In the genomic region with DNA sequence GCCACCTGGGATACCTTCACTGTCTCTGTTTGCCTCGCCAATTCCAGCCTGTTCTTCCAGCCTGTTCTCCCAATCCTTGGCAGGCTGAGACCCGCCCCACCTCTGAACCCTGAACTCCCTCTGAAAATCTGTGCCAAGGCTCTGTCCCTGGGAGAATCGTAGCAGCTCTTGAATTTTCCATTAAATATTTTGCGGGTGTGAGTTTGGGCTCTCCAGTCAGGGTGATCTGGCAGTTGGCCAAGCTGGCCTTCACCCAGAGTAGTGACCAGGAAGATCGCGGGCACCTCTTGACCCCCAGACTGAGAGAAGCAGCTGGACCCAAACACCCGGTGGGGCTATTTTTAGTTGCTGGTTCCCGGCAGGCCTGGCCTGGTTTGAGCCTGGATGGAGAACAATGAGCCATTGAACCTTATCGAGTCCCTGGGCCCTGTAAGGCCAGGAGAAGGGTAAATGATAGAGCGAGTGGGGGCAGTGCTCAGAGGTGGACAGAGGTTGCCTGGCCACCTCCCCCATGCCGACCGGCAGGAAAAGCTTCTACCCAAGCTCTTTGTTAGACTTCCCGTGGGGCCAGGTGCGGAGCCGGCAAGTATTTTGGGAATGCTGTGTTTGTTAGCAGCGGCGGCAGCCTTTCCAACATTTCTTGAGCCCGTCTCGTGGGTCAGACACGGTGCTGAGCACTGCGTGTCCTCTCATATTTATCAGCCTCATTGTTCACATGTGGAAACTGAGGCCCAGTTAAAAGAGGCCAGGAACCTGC, we compare ENCODE assay signal across 10 cellular contexts.
A peak's percentile ranks its signal among the peaks of the same experiment; 100 is the strongest.
DNase-seq lines count a peak whose midpoint lies in the region; ATAC-seq, FAIRE-seq and TF ChIP-seq lines count a peak whose summit lies in the region.
"Had no signal": no experiment of that assay in that cellular context is flagged by ENCODE, and none has a peak within 500 bp of the region (broad histone marks: within the 10 kb centered on the region; RNA-seq: fewer than 3 reads in every experiment).

No MANE protein-coding gene starts in this region.

- no peaks in the 10 kb centered on the region for H4K20me1 ChIP-seq in IMR-90 (ENCODE audit: insufficient read depth, low read length)

- BruUV-seq in IMR-90 (replicated peaks; lab: Mats Ljungman, UMichigan): no TSS peak

- H3K27me3 ChIP-seq in IMR-90 (ENCODE audit: control insufficient read depth, insufficient read depth, low read length): no peaks in the 10 kb centered on the region
- H3K27me3 ChIP-seq in duodenal mucosa (ENCODE audit: control insufficient read depth in 1 of 2, insufficient read depth in 2 of 2, low read length in 2 of 2): no peaks in the 10 kb centered on the region
- no peaks in the 10 kb centered on the region for H3K27me3 ChIP-seq in sigmoid colon

- TF ChIP-seq CTCF in IMR-90 (conservative IDR thresholded peaks at IDR 0.05; ENCODE audit: low read depth, low read length) (no peak), sigmoid colon (IDR thresholded peaks at IDR 0.05) (no peak)

- no peak for TF ChIP-seq RAD21 in IMR-90 (IDR thresholded peaks at IDR 0.05; ENCODE audit: low read length)

- peak overlapping the region; percentile 57 to 61; a peak in 2 of 4 replicates for H4K8ac ChIP-seq in IMR-90 (ENCODE audit: low read depth in 2 of 2, low read length in 2 of 2)

- in situ Hi-C loops in IMR-90 (cut with MboI; ENCODE audit: low sequenced_read_pairs): no loop called here

- no peak overlapping the region for H3K23ac ChIP-seq in IMR-90 (ENCODE audit: low read depth, low read length)

- peak overlapping the region; percentile 1; the same call in 1 of the 2 replicates for H3K18ac ChIP-seq in IMR-90 (ENCODE audit: low read depth, low read length)

- no peaks in the 10 kb centered on the region for H3K9me3 ChIP-seq in IMR-90 (ENCODE audit: control insufficient read depth, insufficient read depth, low read length)
- no peaks in the 10 kb centered on the region for H3K9me3 ChIP-seq in duodenal mucosa (ENCODE audit: control insufficient read depth in 1 of 2, low read length in 2 of 2)
- no peaks in the 10 kb centered on the region for H3K9me3 ChIP-seq in sigmoid colon

- WGBS in IMR-90 (ENCODE audit: extremely low coverage in 2 of 2, insufficient read length in 1 of 2), 2 experiments: 13% methylated on average over 5 of the region's 21 CpGs; no CpG with 5 or more reads in 1 of the 2 experiments
- 63 to 78% methylated on average over 21 of the region's 21 CpGs for WGBS in sigmoid colon, 2 donors

- H4K5ac ChIP-seq in IMR-90 (ENCODE audit: low read depth, low read length): no peak overlapping the region; the same call in 1 of the 2 replicates

- no peak overlapping the region for H3K27ac ChIP-seq in IMR-90 (ENCODE audit: insufficient read depth, low read length)
- H3K27ac ChIP-seq in duodenal mucosa (ENCODE audit: low read depth, low read length): peak overlapping the region; percentile 37
- H3K27ac ChIP-seq in sigmoid colon: peak overlapping the region; percentile 31 to 58 (median 48)

- H2BK20ac ChIP-seq in IMR-90 (ENCODE audit: low read depth, low read length): peak overlapping the region; percentile 21; the same call in 1 of the 2 replicates

- H3K4me1 ChIP-seq in IMR-90 (ENCODE audit: control insufficient read depth, insufficient read depth, low read length) (peaks cover 10% of the 10 kb centered on the region), duodenal mucosa (ENCODE audit: control insufficient read depth in 1 of 2, insufficient read depth in 2 of 2, low read length in 2 of 2) (peaks cover 5 to 8% of the 10 kb centered on the region in 2 donors), sigmoid colon (peaks cover 0 to 20% (median 13%) of the 10 kb centered on the region in 4 donors)

- no peak for TF ChIP-seq POLR2A in IMR-90 (IDR thresholded peaks at IDR 0.05; ENCODE audit: low read depth, low read length)
- no peak for TF ChIP-seq POLR2A in sigmoid colon (IDR thresholded peaks at IDR 0.05)

- FAIRE-seq in RCC 7860 (lab: Jason Lieb, UNC): no peak

- intact Hi-C loops in IMR-90 (cut with micrococcal nuclease) (no loop called here), sigmoid colon (cut with DNase I) (no loop called here)

- peak; percentile 60 for DNase-seq in IMR-90
- DNase-seq in left lobe of liver (ENCODE audit: low spot score): peak; percentile 97
- DNase-seq in sigmoid colon: peak; percentile 85
- DNase-seq in NK-92 treated with Interleukin-12 subunit alpha and Interleukin-12 subunit beta, amount 100 ng/mL, for 24 hours (lab: John Stamatoyannopoulos, UW): no peak
- DNase-seq in NCI-H1417 treated with DMSO at 0.1 percent for 48 hours (lab: John Stamatoyannopoulos, UW): no peak
- no peak for DNase-seq in RCC 7860 (ENCODE audit: low spot score)
- DNase-seq in GM19240 (ENCODE audit: insufficient read length, low spot score): no peak
- DNase-seq: immature natural killer cell, NCI-H524 treated with DMSO at 0.1 percent for 48 hours had no signal

- H3K14ac ChIP-seq in IMR-90 (replicated peaks; ENCODE audit: low read depth, low read length): 0 out of 2 replicates have a peak overlapping the region, but pooled peaks have one; percentile 43

- POLR2A ChIA-PET in IMR-90 (lab: Charles Lee; ENCODE audit: unreplicated experiment): no interaction called here

- H3K9ac ChIP-seq in IMR-90 (ENCODE audit: low read depth, low read length): no peak overlapping the region
- no peak overlapping the region for H3K9ac ChIP-seq in duodenal mucosa (ENCODE audit: low read depth in 1 of 2, low read length in 2 of 2)

- no peaks in the 10 kb centered on the region for H3K79me1 ChIP-seq in IMR-90 (ENCODE audit: low read depth in 1 of 2, low read length in 2 of 2)

- H3K4me2 ChIP-seq in IMR-90 (ENCODE audit: low read depth, low read length): no peak overlapping the region

- no peak overlapping the region for H3K56ac ChIP-seq in IMR-90 (ENCODE audit: extremely low read depth, insufficient read depth, low read length)

- H2AK5ac ChIP-seq in IMR-90 (ENCODE audit: low read depth, low read length): peak overlapping the region; percentile 56; the same call in 1 of the 2 replicates

- dilution Hi-C loops in IMR-90 (cut with HindIII; ENCODE audit: low sequenced_read_pairs, unreplicated experiment): no loop called here

- peak overlapping the region; percentile 22 for H2AK9ac ChIP-seq in IMR-90 (replicated peaks; ENCODE audit: low read depth, low read length, poor library complexity)

- H3K36me3 ChIP-seq in IMR-90 (ENCODE audit: control insufficient read depth, insufficient read depth, low read length): no peaks in the 10 kb centered on the region
- H3K36me3 ChIP-seq in duodenal mucosa (ENCODE audit: control insufficient read depth in 1 of 2, insufficient read depth in 2 of 2, low read length in 2 of 2): no peaks in the 10 kb centered on the region
- no peaks in the 10 kb centered on the region for H3K36me3 ChIP-seq in sigmoid colon

- no peak overlapping the region for H3K4me3 ChIP-seq in IMR-90 (ENCODE audit: insufficient read depth, low read depth, low read length)
- H3K4me3 ChIP-seq in duodenal mucosa (ENCODE audit: low read depth in 1 of 2, low read length in 2 of 2): no peak overlapping the region
- H3K4me3 ChIP-seq in sigmoid colon: no peak overlapping the region

- peak overlapping the region; percentile 63; the same call in 2 of the 3 replicates for H2BK15ac ChIP-seq in IMR-90 (ENCODE audit: low read depth, low read length)

- H3K4ac ChIP-seq in IMR-90 (ENCODE audit: low read depth, low read length): peak overlapping the region; percentile 77

- peaks cover 19% of the 10 kb centered on the region for H3K9me1 ChIP-seq in IMR-90 (ENCODE audit: insufficient read depth, low read length)

- H2AFZ ChIP-seq in IMR-90 (replicated peaks; ENCODE audit: low read length, poor library complexity): peak overlapping the region; percentile 63

- CTCF ChIA-PET in IMR-90 (lab: Yijun Ruan, JAX): interaction anchor here (0.6 kb wide), 1 partner anchor 10 kb away, joined by 5 read pairs; no protein-coding TSS in a partner anchor

- no peak for TF ChIP-seq EP300 in sigmoid colon (IDR thresholded peaks at IDR 0.05)

- H4K91ac ChIP-seq in IMR-90 (ENCODE audit: insufficient read depth, low read depth, low read length): peak overlapping the region; percentile 3; the same call in 1 of the 2 replicates

- no peak overlapping the region for H2BK5ac ChIP-seq in IMR-90 (ENCODE audit: low read depth, low read length, poor library complexity, severe bottlenecking)

- ATAC-seq in IMR-90 (ENCODE audit: low read depth) (peak; percentile 44), left lobe of liver (peak; percentile 89)

- H2BK120ac ChIP-seq in IMR-90 (ENCODE audit: low read depth, low read length): peak overlapping the region; percentile 17; the same call in 1 of the 2 replicates

TF ChIP-seq in IMR-90, 13 proteins besides CTCF, POLR2A, EP300 and RAD21:
- no peak for TF ChIP-seq CEBPB (IDR thresholded peaks at IDR 0.05; ENCODE audit: low read depth, low read length)
- TF ChIP-seq FOS (IDR thresholded peaks at IDR 0.05; ENCODE audit: low read depth, low read length): no peak
- no peak for TF ChIP-seq RCOR1 (IDR thresholded peaks at IDR 0.05; ENCODE audit: insufficient replicate concordance, low read length)
- no peak for TF ChIP-seq MXI1 (IDR thresholded peaks at IDR 0.05; ENCODE audit: borderline replicate concordance, low read depth, low read length)

Comparison
In these comparisons a context has a peak if more than half of its experiments do, and no peak if none do; other contexts are left out.
1. DNase-seq: peak in IMR-90 (single experiment), left lobe of liver (single experiment) and sigmoid colon (single experiment); none in NK-92 treated with Interleukin-12 subunit alpha and Interleukin-12 subunit beta, amount 100 ng/mL, for 24 hours (single experiment), NCI-H1417 treated with DMSO at 0.1 percent for 48 hours (single experiment), RCC 7860 (single experiment) and GM19240 (single experiment).